Comparison of ENCODE assay signal across 11 cellular contexts in genomic region chr1:220529530-220529920, GRCh38. TPM values are rescaled to one million over a fixed set of nuclear protein-coding genes. Genes with fewer than 3 reads are reported as not detected.
DNase-seq lines count a peak whose midpoint lies in the region; ATAC-seq, FAIRE-seq and TF ChIP-seq lines count a peak whose summit lies in the region.
"Had no signal": no experiment of that assay in that cellular context is flagged by ENCODE, and none has a peak within 500 bp of the region (broad histone marks: within the 10 kb centered on the region; RNA-seq: fewer than 3 reads in every experiment).

No MANE protein-coding gene starts in this region.

- peaks cover 11% of the 10 kb centered on the region for H3K4me1 Mint-ChIP-seq in activated naive CD8-positive, alpha-beta T cell treated with anti-CD3 and anti-CD28 coated beads, Interleukin-2, amount 10 ng/mL, durations not matched to agents 7 days and 5 days

- H3K36me3 Mint-ChIP-seq in activated naive CD8-positive, alpha-beta T cell treated with anti-CD3 and anti-CD28 coated beads, Interleukin-2, amount 10 ng/mL, durations not matched to agents 7 days and 5 days: no peaks in the 10 kb centered on the region

- TF ChIP-seq CTCF in omental fat pad (IDR thresholded peaks at IDR 0.05): no peak

- H3K36me3 ChIP-seq in stomach smooth muscle (ENCODE audit: control insufficient read depth in 2 of 2, insufficient read depth in 2 of 2, low read length in 2 of 2): no peaks in the 10 kb centered on the region

- no peak overlapping the region for H3K27ac ChIP-seq in stomach smooth muscle (ENCODE audit: low read length)

- peak overlapping the region; percentile 52 for H3K4me3 Mint-ChIP-seq in activated naive CD8-positive, alpha-beta T cell treated with anti-CD3 and anti-CD28 coated beads, Interleukin-2, amount 10 ng/mL, durations not matched to agents 7 days and 5 days

- no peaks in the 10 kb centered on the region for H3K4me1 ChIP-seq in stomach smooth muscle (ENCODE audit: control insufficient read depth, insufficient read depth, low read length)

- H3K9me3 Mint-ChIP-seq in activated naive CD8-positive, alpha-beta T cell treated with anti-CD3 and anti-CD28 coated beads, Interleukin-2, amount 10 ng/mL, durations not matched to agents 7 days and 5 days: peaks cover 1% of the 10 kb centered on the region

- H3K9ac ChIP-seq in stomach smooth muscle (ENCODE audit: low read length in 2 of 2): peak overlapping the region; percentile 86 to 88

- no peak overlapping the region for H3K27ac Mint-ChIP-seq in activated naive CD8-positive, alpha-beta T cell treated with anti-CD3 and anti-CD28 coated beads, Interleukin-2, amount 10 ng/mL, durations not matched to agents 7 days and 5 days

- H3K4me3 ChIP-seq in stomach smooth muscle (ENCODE audit: low read length in 2 of 2): peak overlapping the region; percentile 84 to 96

- H3K9me3 ChIP-seq in stomach smooth muscle (ENCODE audit: control insufficient read depth in 2 of 2, low read length in 2 of 2): no peaks in the 10 kb centered on the region

- DNase-seq in DMS79 treated with DMSO at 0.1 percent for 48 hours (lab: John Stamatoyannopoulos, UW) (peak; percentile 82), DMS79 (lab: John Stamatoyannopoulos, UW) (no peak), omental fat pad (ENCODE audit: low spot score) (no peak), H4 (ENCODE audit: low spot score) (no peak)
- DNase-seq in activated naive CD8-positive, alpha-beta T cell treated with anti-CD3 and anti-CD28 coated beads, Interleukin-2, amount 10 ng/mL, durations not matched to agents 7 days and 5 days: no peak
- no peak for DNase-seq in central memory CD4-positive, alpha-beta T cell
- DNase-seq: KG1 had no signal

- H3K27me3 Mint-ChIP-seq in activated naive CD8-positive, alpha-beta T cell treated with anti-CD3 and anti-CD28 coated beads, Interleukin-2, amount 10 ng/mL, durations not matched to agents 7 days and 5 days: peaks cover 41% of the 10 kb centered on the region

- no peaks in the 10 kb centered on the region for H3K27me3 ChIP-seq in stomach smooth muscle (ENCODE audit: control insufficient read depth in 1 of 2, insufficient read depth in 2 of 2, low read length in 2 of 2)

- FAIRE-seq in islet of Langerhans (lab: Jason Lieb, UNC): peak; percentile 76
- FAIRE-seq: GM19239 had no signal

- no peak for ATAC-seq in activated naive CD8-positive, alpha-beta T cell treated with anti-CD3 and anti-CD28 coated beads, Interleukin-2, amount 10 ng/mL, durations not matched to agents 7 days and 5 days (ENCODE audit: low read depth)
- no peak for ATAC-seq in omental fat pad (ENCODE audit: low FRiP score)

- POLR2A ChIA-PET in activated naive CD8-positive, alpha-beta T cell treated with anti-CD3 and anti-CD28 coated beads, Interleukin-2, amount 10 ng/mL, durations not matched to agents 7 days and 5 days (lab: Charles Lee): no interaction called here

RNA-seq across cellular contexts. Expression of gene MARK1, which starts 1.6 kb away (rescaled TPM):
- total RNA-seq in activated naive CD8-positive, alpha-beta T cell treated with anti-CD3 and anti-CD28 coated beads, Interleukin-2, amount 10 ng/mL, durations not matched to agents 7 days and 5 days: not detected
- 10 to 100 TPM in 1 of 4 donors, 1 to 10 TPM in 3; 7.7 to 24.4 (median 9.0) TPM for total RNA-seq in omental fat pad
- total RNA-seq in H4 (2014; rRNA removed; shearing (Covaris generic)): 3.8 and 4.0 TPM in 2 replicates
- total RNA-seq: T-helper 2 cell treated with Interferon-gamma antibody and Interleukin-4, amounts not matched to agents 100 ng/mL and 5 ng/mL, for 36 hours had no signal
